1 cellular context compared by ENCODE assay signal in the genomic region with DNA sequence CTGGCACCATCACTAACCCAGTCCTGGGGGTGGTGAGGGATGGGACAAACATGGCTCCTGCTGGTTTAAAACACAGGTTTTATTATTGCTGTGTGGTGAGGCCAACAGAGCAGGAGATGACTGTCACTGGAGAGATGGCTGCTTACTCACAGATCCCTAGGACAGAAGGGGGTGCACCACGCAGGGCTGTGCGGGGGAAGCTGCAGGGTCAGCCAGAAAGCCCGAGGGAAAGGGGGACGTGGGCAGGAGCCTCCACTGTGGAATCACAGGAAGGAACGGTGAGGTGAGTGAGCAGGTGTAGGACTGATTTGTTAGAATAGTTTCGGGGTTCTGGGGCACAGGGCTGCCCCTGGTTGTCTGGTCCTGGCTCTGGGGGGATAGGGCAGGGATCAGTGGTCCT.
TF ChIP-seq lines count a peak whose summit lies in the region.

No MANE protein-coding gene starts in this region.

TF ChIP-seq in GM23338, 12 proteins besides CTCF, POLR2A, EP300 and RAD21 (continued from another document):
- TF ChIP-seq, protein P1, sequence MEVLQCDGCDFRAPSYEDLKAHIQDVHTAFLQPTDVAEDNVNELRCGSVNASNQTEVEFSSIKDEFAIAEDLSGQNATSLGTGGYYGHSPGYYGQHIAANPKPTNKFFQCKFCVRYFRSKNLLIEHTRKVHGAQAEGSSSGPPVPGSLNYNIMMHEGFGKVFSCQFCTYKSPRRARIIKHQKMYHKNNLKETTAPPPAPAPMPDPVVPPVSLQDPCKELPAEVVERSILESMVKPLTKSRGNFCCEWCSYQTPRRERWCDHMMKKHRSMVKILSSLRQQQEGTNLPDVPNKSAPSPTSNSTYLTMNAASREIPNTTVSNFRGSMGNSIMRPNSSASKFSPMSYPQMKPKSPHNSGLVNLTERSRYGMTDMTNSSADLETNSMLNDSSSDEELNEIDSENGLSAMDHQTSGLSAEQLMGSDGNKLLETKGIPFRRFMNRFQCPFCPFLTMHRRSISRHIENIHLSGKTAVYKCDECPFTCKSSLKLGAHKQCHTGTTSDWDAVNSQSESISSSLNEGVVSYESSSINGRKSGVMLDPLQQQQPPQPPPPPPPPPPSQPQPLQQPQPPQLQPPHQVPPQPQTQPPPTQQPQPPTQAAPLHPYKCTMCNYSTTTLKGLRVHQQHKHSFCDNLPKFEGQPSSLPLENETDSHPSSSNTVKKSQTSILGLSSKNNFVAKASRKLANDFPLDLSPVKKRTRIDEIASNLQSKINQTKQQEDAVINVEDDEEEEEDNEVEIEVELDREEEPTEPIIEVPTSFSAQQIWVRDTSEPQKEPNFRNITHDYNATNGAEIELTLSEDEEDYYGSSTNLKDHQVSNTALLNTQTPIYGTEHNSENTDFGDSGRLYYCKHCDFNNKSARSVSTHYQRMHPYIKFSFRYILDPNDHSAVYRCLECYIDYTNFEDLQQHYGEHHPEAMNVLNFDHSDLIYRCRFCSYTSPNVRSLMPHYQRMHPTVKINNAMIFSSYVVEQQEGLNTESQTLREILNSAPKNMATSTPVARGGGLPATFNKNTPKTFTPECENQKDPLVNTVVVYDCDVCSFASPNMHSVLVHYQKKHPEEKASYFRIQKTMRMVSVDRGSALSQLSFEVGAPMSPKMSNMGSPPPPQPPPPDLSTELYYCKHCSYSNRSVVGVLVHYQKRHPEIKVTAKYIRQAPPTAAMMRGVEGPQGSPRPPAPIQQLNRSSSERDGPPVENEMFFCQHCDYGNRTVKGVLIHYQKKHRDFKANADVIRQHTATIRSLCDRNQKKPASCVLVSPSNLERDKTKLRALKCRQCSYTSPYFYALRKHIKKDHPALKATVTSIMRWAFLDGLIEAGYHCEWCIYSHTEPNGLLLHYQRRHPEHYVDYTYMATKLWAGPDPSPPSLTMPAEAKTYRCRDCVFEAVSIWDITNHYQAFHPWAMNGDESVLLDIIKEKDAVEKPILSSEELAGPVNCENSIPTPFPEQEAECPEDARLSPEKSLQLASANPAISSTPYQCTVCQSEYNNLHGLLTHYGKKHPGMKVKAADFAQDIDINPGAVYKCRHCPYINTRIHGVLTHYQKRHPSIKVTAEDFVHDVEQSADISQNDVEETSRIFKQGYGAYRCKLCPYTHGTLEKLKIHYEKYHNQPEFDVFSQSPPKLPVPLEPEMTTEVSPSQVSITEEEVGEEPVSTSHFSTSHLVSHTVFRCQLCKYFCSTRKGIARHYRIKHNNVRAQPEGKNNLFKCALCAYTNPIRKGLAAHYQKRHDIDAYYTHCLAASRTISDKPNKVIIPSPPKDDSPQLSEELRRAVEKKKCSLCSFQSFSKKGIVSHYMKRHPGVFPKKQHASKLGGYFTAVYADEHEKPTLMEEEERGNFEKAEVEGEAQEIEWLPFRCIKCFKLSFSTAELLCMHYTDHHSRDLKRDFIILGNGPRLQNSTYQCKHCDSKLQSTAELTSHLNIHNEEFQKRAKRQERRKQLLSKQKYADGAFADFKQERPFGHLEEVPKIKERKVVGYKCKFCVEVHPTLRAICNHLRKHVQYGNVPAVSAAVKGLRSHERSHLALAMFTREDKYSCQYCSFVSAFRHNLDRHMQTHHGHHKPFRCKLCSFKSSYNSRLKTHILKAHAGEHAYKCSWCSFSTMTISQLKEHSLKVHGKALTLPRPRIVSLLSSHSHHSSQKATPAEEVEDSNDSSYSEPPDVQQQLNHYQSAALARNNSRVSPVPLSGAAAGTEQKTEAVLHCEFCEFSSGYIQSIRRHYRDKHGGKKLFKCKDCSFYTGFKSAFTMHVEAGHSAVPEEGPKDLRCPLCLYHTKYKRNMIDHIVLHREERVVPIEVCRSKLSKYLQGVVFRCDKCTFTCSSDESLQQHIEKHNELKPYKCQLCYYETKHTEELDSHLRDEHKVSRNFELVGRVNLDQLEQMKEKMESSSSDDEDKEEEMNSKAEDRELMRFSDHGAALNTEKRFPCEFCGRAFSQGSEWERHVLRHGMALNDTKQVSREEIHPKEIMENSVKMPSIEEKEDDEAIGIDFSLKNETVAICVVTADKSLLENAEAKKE (CRISPR knock-in tag; IDR thresholded peaks at IDR 0.05) = no peak
- TF ChIP-seq JUNB (IDR thresholded peaks at IDR 0.05; ENCODE audit: unreplicated experiment) (no peak), NANOG (IDR thresholded peaks at IDR 0.05; ENCODE audit: borderline replicate concordance) (no peak), ZNF331 (CRISPR knock-in tag; IDR thresholded peaks at IDR 0.05; ENCODE audit: low read depth) (no peak), EZH2phosphoT487 (IDR thresholded peaks at IDR 0.05; ENCODE audit: unreplicated experiment) (no peak)
- TF ChIP-seq, protein P2, sequence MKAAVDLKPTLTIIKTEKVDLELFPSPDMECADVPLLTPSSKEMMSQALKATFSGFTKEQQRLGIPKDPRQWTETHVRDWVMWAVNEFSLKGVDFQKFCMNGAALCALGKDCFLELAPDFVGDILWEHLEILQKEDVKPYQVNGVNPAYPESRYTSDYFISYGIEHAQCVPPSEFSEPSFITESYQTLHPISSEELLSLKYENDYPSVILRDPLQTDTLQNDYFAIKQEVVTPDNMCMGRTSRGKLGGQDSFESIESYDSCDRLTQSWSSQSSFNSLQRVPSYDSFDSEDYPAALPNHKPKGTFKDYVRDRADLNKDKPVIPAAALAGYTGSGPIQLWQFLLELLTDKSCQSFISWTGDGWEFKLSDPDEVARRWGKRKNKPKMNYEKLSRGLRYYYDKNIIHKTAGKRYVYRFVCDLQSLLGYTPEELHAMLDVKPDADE (IDR thresholded peaks at IDR 0.05) = no peak
TF ChIP-seq in GM23338: peak in this region for 0.
